Comparison of ENCODE assay signal across 8 cellular contexts in genomic region chr11:70483077-70483861, GRCh38.
DNase-seq lines count a peak whose midpoint lies in the region; ATAC-seq and TF ChIP-seq lines count a peak whose summit lies in the region.

No MANE protein-coding gene starts in this region.

- peak; percentile 30; the same call in 1 of the 2 replicates for TF ChIP-seq CTCF in GM12874 (IDR thresholded peaks at IDR 0.05; ENCODE audit: insufficient read depth, low read depth, low read length)
- TF ChIP-seq CTCF in epithelial cell of proximal tubule (conservative IDR thresholded peaks at IDR 0.05; ENCODE audit: low read depth, low read length) = peak; percentile 74

- CTCF ChIA-PET in activated naive CD4-positive, alpha-beta T cell treated with anti-CD3 and anti-CD28 coated beads, Interleukin-2, amount 10 ng/mL, durations not matched to agents 7 days and 5 days (lab: Charles Lee) = no interaction called here

- H3K9me3 Mint-ChIP-seq in activated naive CD4-positive, alpha-beta T cell treated with anti-CD3 and anti-CD28 coated beads, Interleukin-2, amount 10 ng/mL, durations not matched to agents 7 days and 5 days = no peaks in the 10 kb centered on the region

- H3K27ac Mint-ChIP-seq in activated naive CD4-positive, alpha-beta T cell treated with anti-CD3 and anti-CD28 coated beads, Interleukin-2, amount 10 ng/mL, durations not matched to agents 7 days and 5 days = no peak overlapping the region

- H3K4me1 Mint-ChIP-seq in activated naive CD4-positive, alpha-beta T cell treated with anti-CD3 and anti-CD28 coated beads, Interleukin-2, amount 10 ng/mL, durations not matched to agents 7 days and 5 days = no peaks in the 10 kb centered on the region

- no peaks in the 10 kb centered on the region for H3K36me3 Mint-ChIP-seq in activated naive CD4-positive, alpha-beta T cell treated with anti-CD3 and anti-CD28 coated beads, Interleukin-2, amount 10 ng/mL, durations not matched to agents 7 days and 5 days

- no peak for ATAC-seq in GM19397 (IDR thresholded peaks at IDR 0.05; ENCODE audit: unreplicated experiment)

- DNase-seq in NCI-H226 (peak; percentile 87), epithelial cell of proximal tubule (ENCODE audit: low read depth) (peak; percentile 47), pons (ENCODE audit: low spot score) (peak; percentile 34), NCI-H510A treated with DMSO at 0.1 percent for 48 hours (lab: John Stamatoyannopoulos, UW) (no peak), cerebellar nuclear complex (lab: John Stamatoyannopoulos, UW) (no peak)
- no peak for DNase-seq in activated naive CD4-positive, alpha-beta T cell treated with anti-CD3 and anti-CD28 coated beads, Interleukin-2, amount 10 ng/mL, durations not matched to agents 7 days and 5 days

- no peak overlapping the region for H3K4me3 ChIP-seq in epithelial cell of proximal tubule (ENCODE audit: low read depth, low read length)

- H3K4me3 Mint-ChIP-seq in activated naive CD4-positive, alpha-beta T cell treated with anti-CD3 and anti-CD28 coated beads, Interleukin-2, amount 10 ng/mL, durations not matched to agents 7 days and 5 days = no peak overlapping the region

- H3K27me3 Mint-ChIP-seq in activated naive CD4-positive, alpha-beta T cell treated with anti-CD3 and anti-CD28 coated beads, Interleukin-2, amount 10 ng/mL, durations not matched to agents 7 days and 5 days = peaks cover 10% of the 10 kb centered on the region

Comparison
In these comparisons a context has a peak if more than half of its experiments do, and no peak if none do; other contexts are left out.
1. DNase-seq: peak in NCI-H226 (single experiment), epithelial cell of proximal tubule (single experiment) and pons (single experiment); none in activated naive CD4-positive, alpha-beta T cell treated with anti-CD3 and anti-CD28 coated beads, Interleukin-2, amount 10 ng/mL, durations not matched to agents 7 days and 5 days (single experiment), NCI-H510A treated with DMSO at 0.1 percent for 48 hours (single experiment) and cerebellar nuclear complex (0 of 2).